ENCODE assay signal across 13 cellular contexts in the genomic region with DNA sequence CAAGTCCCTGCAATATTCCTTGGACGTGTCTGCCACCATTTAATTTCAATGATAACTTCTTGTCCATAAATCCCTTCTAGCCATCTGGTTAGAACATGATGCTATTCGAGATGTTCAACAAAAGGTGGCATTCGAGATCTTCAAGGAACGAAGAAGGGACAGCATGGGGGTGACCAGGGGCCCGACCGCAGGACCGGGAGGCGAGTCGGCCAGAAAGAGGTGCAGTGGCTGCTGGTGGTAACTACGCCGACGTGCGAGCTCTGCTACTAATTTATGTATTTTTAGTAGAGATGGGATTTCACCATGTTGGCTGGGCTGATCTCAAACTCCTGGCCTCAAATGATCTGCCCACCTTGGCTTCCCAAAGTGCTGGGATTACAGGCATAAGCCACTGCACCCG. TPM values are rescaled to one million over a fixed set of nuclear protein-coding genes. Genes with fewer than 3 reads are reported as not detected.
A peak's percentile ranks its signal among the peaks of the same experiment; 100 is the strongest.
DNase-seq lines count a peak whose midpoint lies in the region; ATAC-seq and TF ChIP-seq lines count a peak whose summit lies in the region.
"Had no signal": no experiment of that assay in that cellular context is flagged by ENCODE, and none has a peak within 500 bp of the region (broad histone marks: within the 10 kb centered on the region; RNA-seq: fewer than 3 reads in every experiment).

No MANE protein-coding gene starts in this region.

- no peak overlapping the region for H3K14ac ChIP-seq in mesenchymal stem cell (ENCODE audit: low read length in 2 of 2)

- no peaks in the 10 kb centered on the region for H3K9me3 Mint-ChIP-seq in CD4-positive, alpha-beta memory T cell
- no peaks in the 10 kb centered on the region for H3K9me3 Mint-ChIP-seq in HFFc6
- H3K9me3 Mint-ChIP-seq in central memory CD8-positive, alpha-beta T cell, result no peaks in the 10 kb centered on the region
- H3K9me3 Mint-ChIP-seq in natural killer cell treated with Interleukin-12 subunit alpha and Interleukin-12 subunit beta and Interleukin-15 and Interleukin-18, amount 100 ng/mL, for 72 hours, result no peaks in the 10 kb centered on the region

- CTCF ChIA-PET in CD4-positive, alpha-beta memory T cell (lab: Charles Lee; ENCODE audit: partially characterized antibody), result interaction anchor here (0.7 to 1.8 kb wide), 2 partner anchors 56 to 903 kb away, joined by 4 to 5 read pairs; no protein-coding TSS in a partner anchor

- no peak for ATAC-seq in central memory CD8-positive, alpha-beta T cell (replicated peaks; ENCODE audit: extremely low read depth, poor library complexity, severe bottlenecking)
- ATAC-seq in natural killer cell treated with Interleukin-12 subunit alpha and Interleukin-12 subunit beta and Interleukin-15 and Interleukin-18, amount 100 ng/mL, for 72 hours, result no peak
- ATAC-seq in HG03135 (IDR thresholded peaks at IDR 0.05; ENCODE audit: unreplicated experiment), result no peak

- H3K36me3 ChIP-seq in CD4-positive, alpha-beta memory T cell (ENCODE audit: insufficient read depth, low read length), result peaks cover 6% of the 10 kb centered on the region
- H3K36me3 ChIP-seq in mesenchymal stem cell (ENCODE audit: control insufficient read depth in 1 of 2, insufficient read depth in 2 of 2, low read depth in 1 of 2, low read length in 2 of 2), result peaks cover 18 to 46% of the 10 kb centered on the region in 2 experiments

- H3K4me3 ChIP-seq in CD4-positive, alpha-beta memory T cell (ENCODE audit: low read length in 2 of 2), result no peak overlapping the region
- no peak overlapping the region for H3K4me3 ChIP-seq in mesenchymal stem cell (ENCODE audit: insufficient read depth in 1 of 2, low read depth in 1 of 2, low read length in 2 of 2)

- H2BK5ac ChIP-seq in mesenchymal stem cell (ENCODE audit: low read depth, low read length, poor library complexity, severe bottlenecking), result no peak overlapping the region

- H3K4me1 ChIP-seq in CD4-positive, alpha-beta memory T cell (ENCODE audit: insufficient read depth, low read length), result peaks cover 82% of the 10 kb centered on the region
- peaks cover 11% of the 10 kb centered on the region for H3K4me1 ChIP-seq in mesenchymal stem cell (ENCODE audit: control insufficient read depth, insufficient read depth, low read depth, low read length)

- H3K36me3 Mint-ChIP-seq in CD4-positive, alpha-beta memory T cell, result peaks cover 35 to 49% of the 10 kb centered on the region in 2 donors
- H3K36me3 Mint-ChIP-seq in HFFc6 (ENCODE audit: low read depth), result peaks cover 49% of the 10 kb centered on the region
- H3K36me3 Mint-ChIP-seq in central memory CD8-positive, alpha-beta T cell (ENCODE audit: insufficient read depth), result peaks cover 26% of the 10 kb centered on the region
- no peaks in the 10 kb centered on the region for H3K36me3 Mint-ChIP-seq in natural killer cell treated with Interleukin-12 subunit alpha and Interleukin-12 subunit beta and Interleukin-15 and Interleukin-18, amount 100 ng/mL, for 72 hours

- H3K27me3 Mint-ChIP-seq in CD4-positive, alpha-beta memory T cell, result no peaks in the 10 kb centered on the region
- no peaks in the 10 kb centered on the region for H3K27me3 Mint-ChIP-seq in HFFc6 (ENCODE audit: insufficient read depth)
- no peaks in the 10 kb centered on the region for H3K27me3 Mint-ChIP-seq in central memory CD8-positive, alpha-beta T cell
- H3K27me3 Mint-ChIP-seq in natural killer cell treated with Interleukin-12 subunit alpha and Interleukin-12 subunit beta and Interleukin-15 and Interleukin-18, amount 100 ng/mL, for 72 hours, result no peaks in the 10 kb centered on the region
- H3K27me3 Mint-ChIP-seq: B cell had no signal

- H3K18ac ChIP-seq in mesenchymal stem cell (ENCODE audit: low read depth in 1 of 2, low read length in 2 of 2), result no peak overlapping the region

- H3K23ac ChIP-seq in mesenchymal stem cell (ENCODE audit: low read length in 2 of 2), result no peak overlapping the region

- no peak for DNase-seq in CD4-positive, alpha-beta memory T cell
- DNase-seq in HFFc6, result no peak
- DNase-seq in central memory CD8-positive, alpha-beta T cell (ENCODE audit: low spot score in 2 of 2), result no peak
- DNase-seq in natural killer cell treated with Interleukin-12 subunit alpha and Interleukin-12 subunit beta and Interleukin-15 and Interleukin-18, amount 100 ng/mL, for 72 hours (ENCODE audit: low spot score), result no peak
- no peak for DNase-seq in mesenchymal stem cell
- no peak for DNase-seq in mucosa of gallbladder (ENCODE audit: low spot score)
- DNase-seq: DMS153, H7, Kasumi-1, NCI-H1105 treated with DMSO at 0.1 percent for 48 hours, NCI-H187 had no signal

- peak overlapping the region in 5 of 8 donors; percentile 9 to 68 (median 31) for H3K4me3 Mint-ChIP-seq in CD4-positive, alpha-beta memory T cell
- no peak overlapping the region for H3K4me3 Mint-ChIP-seq in HFFc6
- peak overlapping the region; percentile 47 for H3K4me3 Mint-ChIP-seq in central memory CD8-positive, alpha-beta T cell
- no peak overlapping the region for H3K4me3 Mint-ChIP-seq in natural killer cell treated with Interleukin-12 subunit alpha and Interleukin-12 subunit beta and Interleukin-15 and Interleukin-18, amount 100 ng/mL, for 72 hours
- H3K4me3 Mint-ChIP-seq: B cell had no signal

- H2AK5ac ChIP-seq in mesenchymal stem cell (ENCODE audit: low read length, severe bottlenecking), result no peak overlapping the region

- TF ChIP-seq CTCF in HFFc6 (IDR thresholded peaks at IDR 0.05), result peak; percentile 7; the same call in 1 of the 2 replicates

- no peak overlapping the region for H3K27ac ChIP-seq in CD4-positive, alpha-beta memory T cell (ENCODE audit: low read depth, low read length)
- H3K27ac ChIP-seq in mesenchymal stem cell (ENCODE audit: low read length, poor library complexity, severe bottlenecking), result no peak overlapping the region

- H2BK120ac ChIP-seq in mesenchymal stem cell (ENCODE audit: low read depth, low read length), result no peak overlapping the region

- H3K79me1 ChIP-seq in mesenchymal stem cell (replicated peaks; ENCODE audit: low read length, poor library complexity, severe bottlenecking), result peaks cover 5% of the 10 kb centered on the region

- no peak overlapping the region for H3K4ac ChIP-seq in mesenchymal stem cell (ENCODE audit: low read depth in 1 of 2, low read length in 2 of 2)

- H3K4me2 ChIP-seq in mesenchymal stem cell (ENCODE audit: low read length, poor library complexity, severe bottlenecking), result no peak overlapping the region

- H3K27ac Mint-ChIP-seq in CD4-positive, alpha-beta memory T cell, result peak overlapping the region in 6 of 7 donors; percentile 52 to 88 (median 76)
- no peak overlapping the region for H3K27ac Mint-ChIP-seq in HFFc6
- H3K27ac Mint-ChIP-seq in central memory CD8-positive, alpha-beta T cell (ENCODE audit: low read depth), result peak overlapping the region; percentile 65
- H3K27ac Mint-ChIP-seq in natural killer cell treated with Interleukin-12 subunit alpha and Interleukin-12 subunit beta and Interleukin-15 and Interleukin-18, amount 100 ng/mL, for 72 hours, result peak overlapping the region; percentile 79 to 87
- H3K27ac Mint-ChIP-seq: B cell had no signal

- H2BK12ac ChIP-seq in mesenchymal stem cell (ENCODE audit: low read length in 2 of 2), result no peak overlapping the region

- peaks cover 59 to 84% (median 72%) of the 10 kb centered on the region in 4 donors for H3K4me1 Mint-ChIP-seq in CD4-positive, alpha-beta memory T cell
- H3K4me1 Mint-ChIP-seq in HFFc6 (ENCODE audit: low read depth), result peaks cover 45% of the 10 kb centered on the region
- H3K4me1 Mint-ChIP-seq in central memory CD8-positive, alpha-beta T cell, result peaks cover 74% of the 10 kb centered on the region
- H3K4me1 Mint-ChIP-seq in natural killer cell treated with Interleukin-12 subunit alpha and Interleukin-12 subunit beta and Interleukin-15 and Interleukin-18, amount 100 ng/mL, for 72 hours (ENCODE audit: low read depth in 2 of 2), result peaks cover 61 to 63% of the 10 kb centered on the region in 2 donors

- H4K8ac ChIP-seq in mesenchymal stem cell (ENCODE audit: low read length), result no peak overlapping the region

- POLR2A ChIA-PET in CD4-positive, alpha-beta memory T cell (lab: Charles Lee; ENCODE audit: partially characterized antibody), result no interaction called here

- H3K27me3 ChIP-seq in CD4-positive, alpha-beta memory T cell (ENCODE audit: insufficient read depth, low read length), result no peaks in the 10 kb centered on the region
- H3K27me3 ChIP-seq in mesenchymal stem cell (ENCODE audit: control insufficient read depth in 1 of 2, insufficient read depth in 1 of 2, low read length in 2 of 2), result no peaks in the 10 kb centered on the region

- 97% methylated on average over 10 of the region's 14 CpGs for WGBS in mesenchymal stem cell

- intact Hi-C loops in CD4-positive, alpha-beta memory T cell (cut with micrococcal nuclease), result loop anchor here (5.0 to 10.0 kb wide), 3 partner anchors 243 to 760 kb away; a partner anchor contains a TSS

- H3K9ac ChIP-seq in mesenchymal stem cell (ENCODE audit: low read length), result no peak overlapping the region

- no peak overlapping the region for H4K91ac ChIP-seq in mesenchymal stem cell (ENCODE audit: low read length)

- H2AFZ ChIP-seq in mesenchymal stem cell (ENCODE audit: low read depth, low read length), result no peak overlapping the region

- H3K9me3 ChIP-seq in CD4-positive, alpha-beta memory T cell (ENCODE audit: control insufficient read depth in 1 of 2, low read length in 2 of 2), result no peaks in the 10 kb centered on the region
- no peaks in the 10 kb centered on the region for H3K9me3 ChIP-seq in mesenchymal stem cell (ENCODE audit: control insufficient read depth, low read length)

- H2BK15ac ChIP-seq in mesenchymal stem cell (ENCODE audit: low read depth, poor library complexity, severe bottlenecking), result no peak overlapping the region

RNA-seq across cellular contexts. Expression of a gene that starts 4.7 kb away (rescaled TPM):
- 100 to 1,000 TPM; 148 TPM for total RNA-seq in CD4-positive, alpha-beta memory T cell
- polyA plus RNA-seq in CD4-positive, alpha-beta memory T cell, result 100 to 1,000 TPM in 1 of 2 donors, 10 to 100 TPM in 1; 40.3 to 101 TPM
- 10 to 100 TPM; 79.9 to 90.3 (median 83.0) TPM for total RNA-seq in HFFc6 (2021; fragmentation: NEBNext Ultra II Directional; extraction: Animal tissue kit (Norgen Biotek cat#: 25700))
- 10 to 100 TPM; 56.1 to 89.6 TPM for total RNA-seq in natural killer cell treated with Interleukin-12 subunit alpha and Interleukin-12 subunit beta and Interleukin-15 and Interleukin-18, amount 100 ng/mL, for 72 hours
- polyA plus RNA-seq in mesenchymal stem cell (2013, experiment 1 of 2), result 61.0 TPM
- polyA plus RNA-seq in mesenchymal stem cell (2013, experiment 2 of 2), result 59.1 TPM
- 70.3 TPM for total RNA-seq in mucosa of gallbladder

RNA-seq across cellular contexts. Expression of a gene that starts 56.7 kb away (rescaled TPM):
- under 1 TPM in 1 of 2 experiments, not detected in 1; 0.17 TPM for total RNA-seq in CD4-positive, alpha-beta memory T cell
- not detected for polyA plus RNA-seq in CD4-positive, alpha-beta memory T cell
- 10 to 100 TPM in 5 of 6 experiments, 1 to 10 TPM in 1; 8.3 to 18.4 (median 15.7) TPM for total RNA-seq in HFFc6 (2021; fragmentation: NEBNext Ultra II Directional; extraction: Animal tissue kit (Norgen Biotek cat#: 25700))
- 100 to 1,000 TPM in 1 of 2 donors, 10 to 100 TPM in 1; 40.0 to 120 TPM for total RNA-seq in natural killer cell treated with Interleukin-12 subunit alpha and Interleukin-12 subunit beta and Interleukin-15 and Interleukin-18, amount 100 ng/mL, for 72 hours
- polyA plus RNA-seq in mesenchymal stem cell (2013, experiment 1 of 2), result 2.2 TPM
- 2.0 TPM for polyA plus RNA-seq in mesenchymal stem cell (2013, experiment 2 of 2)
- 0.40 TPM for total RNA-seq in mucosa of gallbladder

Comparison
In these comparisons a context has a peak if more than half of its experiments do, and no peak if none do; other contexts are left out.
1. H3K4me3 Mint-ChIP-seq: peak in CD4-positive, alpha-beta memory T cell (5 of 8) and central memory CD8-positive, alpha-beta T cell (single experiment); none in HFFc6 (single experiment) and natural killer cell treated with Interleukin-12 subunit alpha and Interleukin-12 subunit beta and Interleukin-15 and Interleukin-18, amount 100 ng/mL, for 72 hours (single experiment).